In genomic region chr12:122834229-122834920, GRCh38 we compare ENCODE assay signal across 9 cellular contexts. TPM values are rescaled to one million over a fixed set of nuclear protein-coding genes. Genes with fewer than 3 reads are reported as not detected.
DNase-seq lines count a peak whose midpoint lies in the region; ATAC-seq, FAIRE-seq and TF ChIP-seq lines count a peak whose summit lies in the region.
"Had no signal": no experiment of that assay in that cellular context is flagged by ENCODE, and none has a peak within 500 bp of the region (broad histone marks: within the 10 kb centered on the region; RNA-seq: fewer than 3 reads in every experiment).

No MANE protein-coding gene starts in this region.

- H4K12ac ChIP-seq in trophoblast cell (ENCODE audit: low read depth, low read length) = no peak overlapping the region

- no peak overlapping the region for H2BK12ac ChIP-seq in trophoblast cell (ENCODE audit: low read length)

- POLR2A ChIA-PET in A673 (lab: Charles Lee; ENCODE audit: low non-redundant PET) = no interaction called here

- no peak overlapping the region for H3K18ac ChIP-seq in trophoblast cell (ENCODE audit: low read length)

- WGBS in right cardiac atrium = under 1% methylated on average over 18 of the region's 18 CpGs
- WGBS in trophoblast cell (ENCODE audit: extremely low coverage, insufficient coverage, insufficient read length) = no CpG with 5 or more reads among the region's 18 CpGs

- no peak overlapping the region for H4K91ac ChIP-seq in trophoblast cell (ENCODE audit: low read depth, low read length)

- ATAC-seq in right cardiac atrium (peak; percentile 62 to 64), omental fat pad (ENCODE audit: low FRiP score) (no peak), GM21825 (IDR thresholded peaks at IDR 0.05; ENCODE audit: unreplicated experiment) (no peak)

- no peak overlapping the region for H3K23ac ChIP-seq in trophoblast cell (ENCODE audit: low read length)

- no peak for TF ChIP-seq POLR2A in H54 (IDR thresholded peaks at IDR 0.05; ENCODE audit: low read depth, low read length)

- TF ChIP-seq CTCF in A673 (conservative IDR thresholded peaks at IDR 0.05; ENCODE audit: low read depth, low read length) (0 out of 2 replicates have a peak, but pooled peaks have one; percentile 11), astrocyte of the spinal cord (IDR thresholded peaks at IDR 0.05; ENCODE audit: low read depth, low read length) (no peak), omental fat pad (IDR thresholded peaks at IDR 0.05) (no peak)

- intact Hi-C loops in A673 (cut with micrococcal nuclease; ENCODE audit: unreplicated experiment) (no loop called here), right cardiac atrium (cut with DNase I) (no loop called here)

- peak overlapping the region; percentile 66 for H3K4me3 ChIP-seq in A673 (ENCODE audit: low read depth, low read length, poor library complexity, severe bottlenecking)
- H3K4me3 ChIP-seq in astrocyte of the spinal cord (ENCODE audit: low read depth, low read length) = peak overlapping the region; percentile 62
- peak overlapping the region; percentile 89 for H3K4me3 ChIP-seq in right cardiac atrium (ENCODE audit: low read length)
- H3K4me3 ChIP-seq in trophoblast cell (ENCODE audit: low read depth, low read length) = no peak overlapping the region

- H3K79me2 ChIP-seq in trophoblast cell (ENCODE audit: control insufficient read depth, insufficient read depth, low read length, poor library complexity) = peaks cover 2% of the 10 kb centered on the region

- H2BK120ac ChIP-seq in trophoblast cell (ENCODE audit: insufficient read depth, low read length, poor library complexity) = no peak overlapping the region

- H3K79me1 ChIP-seq in trophoblast cell (ENCODE audit: low read length) = peaks cover 5% of the 10 kb centered on the region

- no peak overlapping the region for H2BK5ac ChIP-seq in trophoblast cell (ENCODE audit: low read depth, low read length, poor library complexity)

- H3K4me1 ChIP-seq in A673 (ENCODE audit: insufficient read depth, low read length, poor library complexity, severe bottlenecking) (peaks cover 16% of the 10 kb centered on the region), right cardiac atrium (ENCODE audit: control insufficient read depth, insufficient read depth, low read length) (no peaks in the 10 kb centered on the region), trophoblast cell (ENCODE audit: control insufficient read depth in 1 of 2, insufficient read depth in 2 of 2, low read length in 2 of 2) (peaks cover 4 to 8% of the 10 kb centered on the region in 2 experiments)

- in situ Hi-C loops in astrocyte of the spinal cord (cut with HindIII; ENCODE audit: low sequenced_read_pairs) = no loop called here

- no peak overlapping the region for H3K27ac ChIP-seq in A673 (ENCODE audit: low read depth, low read length, poor library complexity, severe bottlenecking)
- H3K27ac ChIP-seq in right cardiac atrium (ENCODE audit: low read length) = peak overlapping the region; percentile 57
- H3K27ac ChIP-seq in trophoblast cell (ENCODE audit: low read depth, low read length) = no peak overlapping the region

- H3K27me3 ChIP-seq in A673 (replicated peaks; ENCODE audit: insufficient read depth, low read depth, low read length, poor library complexity) (no peaks in the 10 kb centered on the region), right cardiac atrium (ENCODE audit: control insufficient read depth, insufficient read depth) (no peaks in the 10 kb centered on the region), trophoblast cell (ENCODE audit: insufficient read depth, low read length) (no peaks in the 10 kb centered on the region)

- BruUV-seq in A673 (replicated peaks; lab: Mats Ljungman, UMichigan) = no TSS peak

- DNase-seq in A673 (ENCODE audit: low spot score) (peak; percentile 73), H54 (ENCODE audit: insufficient read length, low spot score) (peak; percentile 85), NCI-H748 treated with DMSO at 0.1 percent for 48 hours (lab: John Stamatoyannopoulos, UW) (peak; percentile 64), astrocyte of the spinal cord (ENCODE audit: low read depth, low spot score) (peak; percentile 56), right cardiac atrium (peak in 2 of 3 donors; percentile 74 to 78), trophoblast cell (peak; percentile 85 to 90), omental fat pad (ENCODE audit: low spot score) (no peak)

- H3K9me3 ChIP-seq in A673 (ENCODE audit: low read depth, low read length, poor library complexity, severe bottlenecking) (no peaks in the 10 kb centered on the region), right cardiac atrium (ENCODE audit: control insufficient read depth, low read length) (no peaks in the 10 kb centered on the region), trophoblast cell (ENCODE audit: insufficient read depth, low read depth, low read length) (no peaks in the 10 kb centered on the region)

- CTCF ChIA-PET in A673 (lab: Charles Lee) = no interaction called here

- H2AK5ac ChIP-seq in trophoblast cell (ENCODE audit: low read length) = no peak overlapping the region

- H3K36me3 ChIP-seq in A673 (ENCODE audit: insufficient read depth, low read length, poor library complexity, severe bottlenecking) = no peaks in the 10 kb centered on the region
- H3K36me3 ChIP-seq in trophoblast cell (ENCODE audit: control insufficient read depth in 1 of 2, insufficient read depth in 2 of 2, low read length in 2 of 2) = no peaks in the 10 kb centered on the region

- H3K4me2 ChIP-seq in trophoblast cell (ENCODE audit: low read length) = peak overlapping the region; percentile 67

- FAIRE-seq in H54 (lab: Jason Lieb, UNC) = no peak
- FAIRE-seq: GM18507 had no signal

- no peak overlapping the region for H3K4ac ChIP-seq in trophoblast cell (ENCODE audit: low read depth, low read length)

- H2AFZ ChIP-seq in trophoblast cell (ENCODE audit: insufficient read depth, low read length, poor library complexity) = peak overlapping the region; percentile 4

- no peak overlapping the region for H4K8ac ChIP-seq in trophoblast cell (ENCODE audit: low read depth, low read length)

- no peak overlapping the region for H3K14ac ChIP-seq in trophoblast cell (ENCODE audit: low read length)

- no peak overlapping the region for H3K9ac ChIP-seq in trophoblast cell (ENCODE audit: low read length)

RNA-seq across cellular contexts. Expression of gene HIP1R, which starts 0.9 kb away (rescaled TPM):
- total RNA-seq in A673 (2021) = 27.0 and 30.4 TPM in 2 replicates
- 10 to 100 TPM; 25.0 to 48.7 (median 34.2) TPM for total RNA-seq in right cardiac atrium
- polyA plus RNA-seq in right cardiac atrium = 34.9 TPM
- 12.5 and 13.0 TPM in 2 replicates for polyA plus RNA-seq in trophoblast cell (2013)
- total RNA-seq in omental fat pad = 10 to 100 TPM; 11.4 to 65.6 (median 22.2) TPM

Comparison
In these comparisons a context has a peak if more than half of its experiments do, and no peak if none do; other contexts are left out.
1. ATAC-seq: peak in right cardiac atrium (2 of 2); none in omental fat pad (single experiment) and GM21825 (single experiment).